ENCODE assay signal across 20 cellular contexts in the genomic region with DNA sequence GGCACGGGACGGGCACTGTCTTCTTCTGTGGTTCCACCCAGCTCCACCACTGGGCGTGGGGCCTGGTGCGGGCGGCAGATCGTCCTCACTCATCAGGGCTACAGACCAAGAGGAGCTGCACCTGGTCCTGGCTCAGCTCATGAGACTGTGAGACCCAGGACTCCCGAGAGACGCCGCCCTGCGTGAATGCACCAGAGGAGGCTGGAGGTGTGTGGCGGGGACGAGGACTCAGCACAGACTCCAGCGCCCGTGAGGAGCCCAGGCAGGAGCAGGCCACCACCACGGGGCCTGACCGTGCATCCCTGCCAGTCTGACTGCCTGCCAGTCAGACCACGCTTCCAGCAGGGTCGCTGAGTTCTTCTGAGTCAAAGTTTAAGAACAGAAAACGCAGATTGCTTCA.
A peak's percentile ranks its signal among the peaks of the same experiment; 100 is the strongest.
DNase-seq lines count a peak whose midpoint lies in the region; ATAC-seq, FAIRE-seq and TF ChIP-seq lines count a peak whose summit lies in the region.
"Had no signal": no experiment of that assay in that cellular context is flagged by ENCODE, and none has a peak within 500 bp of the region (broad histone marks: within the 10 kb centered on the region; RNA-seq: fewer than 3 reads in every experiment).

No MANE protein-coding gene starts in this region.

- H3K27ac ChIP-seq in kidney (ENCODE audit: low read depth in 2 of 2, low read length in 2 of 2) = no peak overlapping the region
- no peak overlapping the region for H3K27ac ChIP-seq in mesendoderm (ENCODE audit: low read depth, low read length)
- H3K27ac ChIP-seq: GM23248 had no signal

- H3K23ac ChIP-seq in mesendoderm (ENCODE audit: low read length) = no peak overlapping the region

- no peaks in the 10 kb centered on the region for H3K79me1 ChIP-seq in mesendoderm (ENCODE audit: low read length)

- H3K27me3 ChIP-seq in mesendoderm (ENCODE audit: insufficient read depth, low read length, poor library complexity) = no peaks in the 10 kb centered on the region

- no peak overlapping the region for H4K5ac ChIP-seq in mesendoderm (ENCODE audit: low read length)

- no peak for FAIRE-seq in kidney (lab: Jason Lieb, UNC)
- FAIRE-seq: GM12878, GM19239, H1 had no signal

- no peak overlapping the region for H4K8ac ChIP-seq in mesendoderm (ENCODE audit: low read depth, low read length)

- no peak overlapping the region for H2AK5ac ChIP-seq in mesendoderm (ENCODE audit: low read length)

- H3K27ac Mint-ChIP-seq in stimulated activated effector memory CD8-positive, alpha-beta T cell treated with anti-CD3 and anti-CD28 coated beads, Interleukin-12 subunit alpha, Interleukin-12 subunit beta, amount 100 ng/mL, for 72 hours = no peak overlapping the region
- H3K27ac Mint-ChIP-seq: CD4-positive, alpha-beta memory T cell had no signal

- no peak overlapping the region for H2BK5ac ChIP-seq in mesendoderm (ENCODE audit: low read length)

- H3K36me3 ChIP-seq in kidney (ENCODE audit: control insufficient read depth in 1 of 2, insufficient read depth in 2 of 2, low read length in 2 of 2) (no peaks in the 10 kb centered on the region), mesendoderm (ENCODE audit: control insufficient read depth, insufficient read depth, low read length) (no peaks in the 10 kb centered on the region)

- H2BK120ac ChIP-seq in mesendoderm (ENCODE audit: low read depth, low read length) = no peak overlapping the region

- H3K4ac ChIP-seq in mesendoderm (ENCODE audit: low read depth, low read length) = no peak overlapping the region

- H3K4me3 ChIP-seq in kidney (ENCODE audit: low read length in 2 of 2) (no peak overlapping the region), mesendoderm (ENCODE audit: low read length) (no peak overlapping the region)
- H3K4me3 ChIP-seq: GM12878, GM23248 had no signal

- H2BK15ac ChIP-seq in mesendoderm (replicated peaks; ENCODE audit: low read depth) = no peak overlapping the region

- H3K56ac ChIP-seq in mesendoderm (ENCODE audit: low read length) = no peak overlapping the region

- no peaks in the 10 kb centered on the region for H3K9me3 Mint-ChIP-seq in stimulated activated effector memory CD8-positive, alpha-beta T cell treated with anti-CD3 and anti-CD28 coated beads, Interleukin-12 subunit alpha, Interleukin-12 subunit beta, amount 100 ng/mL, for 72 hours
- H3K9me3 Mint-ChIP-seq: CD4-positive, alpha-beta memory T cell had no signal

- ATAC-seq in stimulated activated effector memory CD8-positive, alpha-beta T cell treated with anti-CD3 and anti-CD28 coated beads, Interleukin-12 subunit alpha, Interleukin-12 subunit beta, amount 100 ng/mL, for 72 hours = peak; percentile 31
- ATAC-seq: GM12878 had no signal

- no peaks in the 10 kb centered on the region for H3K79me2 ChIP-seq in mesendoderm (ENCODE audit: control insufficient read depth, insufficient read depth, low read length)

- no peak overlapping the region for H3K9ac ChIP-seq in kidney (ENCODE audit: low read length in 2 of 2)
- H3K9ac ChIP-seq in mesendoderm (ENCODE audit: low read length) = no peak overlapping the region
- H3K9ac ChIP-seq: GM23248 had no signal

- TF ChIP-seq CTCF in kidney (IDR thresholded peaks at IDR 0.05; ENCODE audit: borderline replicate concordance, extremely low read depth, insufficient read depth) = no peak

- no peak overlapping the region for H3K4me3 Mint-ChIP-seq in stimulated activated effector memory CD8-positive, alpha-beta T cell treated with anti-CD3 and anti-CD28 coated beads, Interleukin-12 subunit alpha, Interleukin-12 subunit beta, amount 100 ng/mL, for 72 hours
- H3K4me3 Mint-ChIP-seq: CD4-positive, alpha-beta memory T cell had no signal

- no peak overlapping the region for H3K4me2 ChIP-seq in mesendoderm (ENCODE audit: low read length)

- no CpG with 5 or more reads among the region's 19 CpGs for WGBS in mesendoderm (ENCODE audit: extremely low coverage, insufficient coverage, low lambda C conversion rate)

- intact Hi-C loops in kidney (cut with DNase I) = no loop called here

- no peaks in the 10 kb centered on the region for H3K4me1 ChIP-seq in kidney (ENCODE audit: control insufficient read depth in 1 of 2, insufficient read depth in 1 of 2, low read depth in 1 of 2, low read length in 2 of 2)
- no peaks in the 10 kb centered on the region for H3K4me1 ChIP-seq in mesendoderm (ENCODE audit: control insufficient read depth, low read depth, low read length)

- H3K18ac ChIP-seq in mesendoderm (ENCODE audit: low read length) = no peak overlapping the region

- H3K4me1 Mint-ChIP-seq in stimulated activated effector memory CD8-positive, alpha-beta T cell treated with anti-CD3 and anti-CD28 coated beads, Interleukin-12 subunit alpha, Interleukin-12 subunit beta, amount 100 ng/mL, for 72 hours = no peaks in the 10 kb centered on the region
- H3K4me1 Mint-ChIP-seq: CD4-positive, alpha-beta memory T cell had no signal

- H3K9me3 ChIP-seq in kidney (ENCODE audit: control insufficient read depth in 1 of 2, low read length in 2 of 2) = no peaks in the 10 kb centered on the region

- no peaks in the 10 kb centered on the region for H3K36me3 Mint-ChIP-seq in stimulated activated effector memory CD8-positive, alpha-beta T cell treated with anti-CD3 and anti-CD28 coated beads, Interleukin-12 subunit alpha, Interleukin-12 subunit beta, amount 100 ng/mL, for 72 hours
- H3K36me3 Mint-ChIP-seq: CD4-positive, alpha-beta memory T cell had no signal

- DNase-seq in D341Med (ENCODE audit: low spot score) (peak; percentile 30), kidney (peak; percentile 55), DMS153 (lab: John Stamatoyannopoulos, UW) (no peak), mesendoderm (no peak)
- no peak for DNase-seq in stimulated activated effector memory CD8-positive, alpha-beta T cell treated with anti-CD3 and anti-CD28 coated beads, Interleukin-12 subunit alpha, Interleukin-12 subunit beta, amount 100 ng/mL, for 72 hours (ENCODE audit: low spot score in 2 of 2)
- no peak for DNase-seq in NK-92 treated with Interleukin-12 subunit alpha and Interleukin-12 subunit beta, amount 100 ng/mL, for 24 hours (lab: John Stamatoyannopoulos, UW)
- DNase-seq: 8988T; C1 segment of cervical spinal cord; Calu3; CD4-positive, alpha-beta memory T cell; COR-L47; DMS79; EL; GDM1; GM23248; H7; HCEC 1CT had no signal

Comparison
In these comparisons a context has a peak if more than half of its experiments do, and no peak if none do; other contexts are left out.
1. DNase-seq: peak in D341Med (single experiment) and kidney (single experiment); none in stimulated activated effector memory CD8-positive, alpha-beta T cell treated with anti-CD3 and anti-CD28 coated beads, Interleukin-12 subunit alpha, Interleukin-12 subunit beta, amount 100 ng/mL, for 72 hours (0 of 2), DMS153 (single experiment), NK-92 treated with Interleukin-12 subunit alpha and Interleukin-12 subunit beta, amount 100 ng/mL, for 24 hours (single experiment) and mesendoderm (single experiment).